ENCODE assay signal across 8 cellular contexts in the genomic region with DNA sequence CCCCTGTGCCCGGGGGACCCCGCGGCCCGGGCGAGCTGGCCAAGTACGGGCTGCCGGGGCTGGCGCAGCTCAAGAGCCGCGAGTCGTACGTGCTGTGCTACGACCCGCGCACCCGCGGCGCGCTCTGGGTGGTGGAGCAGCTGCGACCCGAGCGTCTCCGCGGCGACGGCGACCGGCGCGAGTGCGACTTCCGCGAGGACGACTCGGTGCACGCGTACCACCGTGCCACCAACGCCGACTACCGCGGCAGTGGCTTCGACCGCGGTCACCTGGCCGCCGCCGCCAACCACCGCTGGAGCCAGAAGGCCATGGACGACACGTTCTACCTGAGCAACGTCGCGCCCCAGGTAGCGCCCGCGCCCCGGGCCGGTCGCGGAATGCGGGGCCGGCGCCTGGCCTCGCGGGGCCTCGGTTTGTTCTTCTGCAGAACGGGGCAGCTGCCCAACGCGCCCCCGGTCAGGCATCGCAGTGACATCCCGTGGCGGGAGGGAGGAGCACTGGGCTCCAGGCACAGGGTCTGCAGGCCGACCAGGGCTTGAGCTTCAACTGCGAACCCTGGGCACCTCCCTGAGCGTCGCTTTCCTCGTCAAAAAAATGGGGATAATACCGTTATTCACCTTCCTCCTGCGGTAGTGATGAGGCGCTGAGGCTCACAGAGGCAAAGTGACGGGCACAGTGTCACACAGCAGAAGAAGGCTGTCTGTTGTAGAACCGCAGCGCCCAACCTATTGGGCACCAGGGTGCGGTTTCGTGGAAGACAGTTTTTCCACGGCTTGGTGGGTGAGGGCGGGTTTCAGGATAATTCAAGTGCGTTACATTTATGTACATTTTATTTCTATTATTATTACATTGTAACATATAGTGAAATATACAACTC. TPM values are rescaled to one million over a fixed set of nuclear protein-coding genes. Genes with fewer than 3 reads are reported as not detected.
DNase-seq lines count a peak whose midpoint lies in the region; ATAC-seq and TF ChIP-seq lines count a peak whose summit lies in the region.

No MANE protein-coding gene starts in this region.

- peak; percentile 71 for DNase-seq in GM13976 (ENCODE audit: low spot score)
- peak; percentile 18 for DNase-seq in NCI-H1092 (lab: John Stamatoyannopoulos, UW)
- peak; percentile 45 for DNase-seq in activated CD4-positive, alpha-beta memory T cell treated with anti-CD3 and anti-CD28 coated beads, Interleukin-2, amount 10 ng/mL, durations not matched to agents 7 days and 5 days
- DNase-seq in epithelial cell of prostate (ENCODE audit: low read depth, low spot score), result no peak
- no peak for DNase-seq in mesenteric fat pad (ENCODE audit: low spot score)

- in situ Hi-C loops in GM13976 (cut with MboI; ENCODE audit: low sequenced_read_pairs, unreplicated experiment), result no loop called here

- H3K9me3 Mint-ChIP-seq in activated CD4-positive, alpha-beta memory T cell treated with anti-CD3 and anti-CD28 coated beads, Interleukin-2, amount 10 ng/mL, durations not matched to agents 7 days and 5 days, result no peaks in the 10 kb centered on the region

- H3K27me3 Mint-ChIP-seq in activated CD4-positive, alpha-beta memory T cell treated with anti-CD3 and anti-CD28 coated beads, Interleukin-2, amount 10 ng/mL, durations not matched to agents 7 days and 5 days, result no peaks in the 10 kb centered on the region

- POLR2A ChIA-PET in activated CD4-positive, alpha-beta memory T cell treated with anti-CD3 and anti-CD28 coated beads, Interleukin-2, amount 10 ng/mL, durations not matched to agents 7 days and 5 days (lab: Charles Lee), result interaction anchor here (0.6 to 4.9 kb wide), 17 partner anchors 8 to 266 kb away, joined by 3 to 37 read pairs (median 5); a partner anchor contains a TSS

- ATAC-seq in HG02571 (IDR thresholded peaks at IDR 0.05; ENCODE audit: unreplicated experiment), result peak; percentile 23

- peak overlapping the region; percentile 76 for H3K4me3 Mint-ChIP-seq in activated CD4-positive, alpha-beta memory T cell treated with anti-CD3 and anti-CD28 coated beads, Interleukin-2, amount 10 ng/mL, durations not matched to agents 7 days and 5 days

- H3K4me1 Mint-ChIP-seq in activated CD4-positive, alpha-beta memory T cell treated with anti-CD3 and anti-CD28 coated beads, Interleukin-2, amount 10 ng/mL, durations not matched to agents 7 days and 5 days, result peaks cover 16% of the 10 kb centered on the region

- H3K4me3 ChIP-seq in muscle layer of colon (ENCODE audit: low read depth in 1 of 2, low read length in 2 of 2) (peak overlapping the region; percentile 38 to 44), subcutaneous abdominal adipose tissue (ENCODE audit: low read depth in 1 of 5, low read length in 5 of 5) (peak overlapping the region; percentile 51 to 78 (median 78))

- H3K27ac ChIP-seq in epithelial cell of prostate (peak overlapping the region; percentile 57), muscle layer of colon (ENCODE audit: low read depth, low read length) (peak overlapping the region; percentile 3), subcutaneous abdominal adipose tissue (ENCODE audit: low read depth, low read length) (peak overlapping the region; percentile 37)

- H3K27me3 ChIP-seq in muscle layer of colon (ENCODE audit: control insufficient read depth in 1 of 2, insufficient read depth in 2 of 2, low read length in 2 of 2) (no peaks in the 10 kb centered on the region), subcutaneous abdominal adipose tissue (ENCODE audit: control insufficient read depth in 5 of 5, insufficient read depth in 4 of 5, low read length in 5 of 5) (no peaks in the 10 kb centered on the region)

- H3K9ac ChIP-seq in muscle layer of colon (ENCODE audit: low read length) (no peak overlapping the region), subcutaneous abdominal adipose tissue (ENCODE audit: low read length in 5 of 5) (peak overlapping the region in 4 of 5 donors; percentile 17 to 79 (median 59))

- peaks cover 17% of the 10 kb centered on the region for H3K36me3 ChIP-seq in muscle layer of colon (ENCODE audit: insufficient read depth, low read length)
- H3K36me3 ChIP-seq in subcutaneous abdominal adipose tissue (ENCODE audit: control insufficient read depth in 5 of 5, insufficient read depth in 5 of 5, low read length in 5 of 5), result peaks cover 0 to 35% (median 32%) of the 10 kb centered on the region in 5 donors

- peaks cover 18% of the 10 kb centered on the region for H3K36me3 Mint-ChIP-seq in activated CD4-positive, alpha-beta memory T cell treated with anti-CD3 and anti-CD28 coated beads, Interleukin-2, amount 10 ng/mL, durations not matched to agents 7 days and 5 days (ENCODE audit: low read depth)

- no peaks in the 10 kb centered on the region for H3K9me3 ChIP-seq in muscle layer of colon (ENCODE audit: low read length)
- peaks cover 0 to 2% (median 0%) of the 10 kb centered on the region in 5 donors for H3K9me3 ChIP-seq in subcutaneous abdominal adipose tissue (ENCODE audit: control insufficient read depth in 5 of 5, low read length in 5 of 5)

- H3K27ac Mint-ChIP-seq in activated CD4-positive, alpha-beta memory T cell treated with anti-CD3 and anti-CD28 coated beads, Interleukin-2, amount 10 ng/mL, durations not matched to agents 7 days and 5 days, result peak overlapping the region; percentile 73

- CTCF ChIA-PET in activated CD4-positive, alpha-beta memory T cell treated with anti-CD3 and anti-CD28 coated beads, Interleukin-2, amount 10 ng/mL, durations not matched to agents 7 days and 5 days (lab: Charles Lee), result interaction anchor here (0.6 to 3.9 kb wide), 48 partner anchors 8 to 807 kb away, joined by 3 to 59 read pairs (median 4); a partner anchor contains a TSS

- TF ChIP-seq CTCF in GM13976 (IDR thresholded peaks at IDR 0.05; ENCODE audit: borderline replicate concordance, control extremely low read depth, extremely low read depth, insufficient read depth, missing control alignments), result no peak

- H3K4me1 ChIP-seq in muscle layer of colon (ENCODE audit: insufficient read depth, low read length) (peaks cover 10% of the 10 kb centered on the region), subcutaneous abdominal adipose tissue (ENCODE audit: control insufficient read depth in 5 of 5, insufficient read depth in 5 of 5, low read length in 5 of 5) (peaks cover 6 to 21% (median 16%) of the 10 kb centered on the region in 5 donors)

RNA-seq across cellular contexts. Expression of a gene that starts 0.8 kb away (rescaled TPM):
- total RNA-seq in activated CD4-positive, alpha-beta memory T cell treated with anti-CD3 and anti-CD28 coated beads, Interleukin-2, amount 10 ng/mL, durations not matched to agents 7 days and 5 days, result 10 to 100 TPM; 16.7 to 19.1 TPM
- 18.3 TPM for total RNA-seq in mesenteric fat pad

RNA-seq across cellular contexts. Expression of a gene that starts 10.5 kb away (rescaled TPM):
- 10 to 100 TPM; 54.3 to 59.2 TPM for total RNA-seq in activated CD4-positive, alpha-beta memory T cell treated with anti-CD3 and anti-CD28 coated beads, Interleukin-2, amount 10 ng/mL, durations not matched to agents 7 days and 5 days
- 35.0 TPM for total RNA-seq in mesenteric fat pad

RNA-seq across cellular contexts. Expression of a gene that starts 32.0 kb away (rescaled TPM):
- total RNA-seq in activated CD4-positive, alpha-beta memory T cell treated with anti-CD3 and anti-CD28 coated beads, Interleukin-2, amount 10 ng/mL, durations not matched to agents 7 days and 5 days, result 10 to 100 TPM; 18.0 to 21.4 TPM
- total RNA-seq in mesenteric fat pad, result 28.3 TPM

RNA-seq across cellular contexts. Expression of a gene that starts 47.4 kb away (rescaled TPM):
- total RNA-seq in activated CD4-positive, alpha-beta memory T cell treated with anti-CD3 and anti-CD28 coated beads, Interleukin-2, amount 10 ng/mL, durations not matched to agents 7 days and 5 days, result 10 to 100 TPM; 24.1 to 24.4 TPM
- 32.9 TPM for total RNA-seq in mesenteric fat pad

Comparison
In these comparisons a context has a peak if more than half of its experiments do, and no peak if none do; other contexts are left out.
1. DNase-seq: peak in GM13976 (single experiment), NCI-H1092 (single experiment) and activated CD4-positive, alpha-beta memory T cell treated with anti-CD3 and anti-CD28 coated beads, Interleukin-2, amount 10 ng/mL, durations not matched to agents 7 days and 5 days (single experiment); none in epithelial cell of prostate (single experiment) and mesenteric fat pad (single experiment).
2. H3K27ac ChIP-seq: peak in every context shown above with its lines; median percentile 57 in epithelial cell of prostate; 37 in subcutaneous abdominal adipose tissue; 3 in muscle layer of colon.